Comparison of ENCODE assay signal across 1 cellular context in the genomic region with DNA sequence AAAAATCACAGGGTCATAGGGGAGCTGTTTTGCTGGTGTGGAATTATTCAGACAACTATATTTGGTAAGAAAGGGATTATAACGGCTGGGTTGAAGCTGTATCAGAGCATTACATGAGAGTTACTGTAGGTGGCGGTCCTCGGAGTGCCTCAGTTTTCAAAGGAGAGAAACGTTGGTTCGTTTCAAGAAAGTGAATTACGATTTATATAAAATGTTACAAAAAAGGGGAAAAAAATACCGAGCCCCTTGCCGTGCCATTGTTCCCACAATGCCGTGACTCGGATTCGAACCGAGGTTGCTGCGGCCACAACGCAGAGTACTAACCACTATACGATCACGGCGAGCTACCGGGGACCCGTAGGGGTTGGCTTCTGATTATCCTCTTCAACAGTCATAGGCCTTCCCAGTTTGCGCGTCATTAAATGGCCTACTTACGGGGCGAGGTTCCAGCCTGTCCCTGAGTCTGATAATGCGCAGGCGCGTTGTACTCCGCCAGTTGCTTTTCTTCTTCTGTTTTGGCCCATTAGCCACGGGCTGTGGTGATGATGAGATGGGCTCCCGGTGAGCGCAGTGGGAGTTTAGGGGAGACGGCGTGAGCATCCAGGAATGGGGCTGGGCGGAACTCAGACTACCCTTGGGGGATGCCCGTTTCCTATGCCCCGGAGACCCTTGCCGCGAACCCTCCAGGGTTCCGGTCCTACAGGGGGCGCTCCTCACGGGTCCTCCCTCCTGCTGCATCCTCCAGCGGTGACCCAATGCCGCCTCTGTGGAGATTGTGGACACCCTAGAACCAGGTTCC.
TF ChIP-seq lines count a peak whose summit lies in the region.

No MANE protein-coding gene starts in this region.

TF ChIP-seq in HEK293, 187 proteins besides CTCF, POLR2A, EP300 and RAD21 (continued from another document):
- TF ChIP-seq, protein P1, sequence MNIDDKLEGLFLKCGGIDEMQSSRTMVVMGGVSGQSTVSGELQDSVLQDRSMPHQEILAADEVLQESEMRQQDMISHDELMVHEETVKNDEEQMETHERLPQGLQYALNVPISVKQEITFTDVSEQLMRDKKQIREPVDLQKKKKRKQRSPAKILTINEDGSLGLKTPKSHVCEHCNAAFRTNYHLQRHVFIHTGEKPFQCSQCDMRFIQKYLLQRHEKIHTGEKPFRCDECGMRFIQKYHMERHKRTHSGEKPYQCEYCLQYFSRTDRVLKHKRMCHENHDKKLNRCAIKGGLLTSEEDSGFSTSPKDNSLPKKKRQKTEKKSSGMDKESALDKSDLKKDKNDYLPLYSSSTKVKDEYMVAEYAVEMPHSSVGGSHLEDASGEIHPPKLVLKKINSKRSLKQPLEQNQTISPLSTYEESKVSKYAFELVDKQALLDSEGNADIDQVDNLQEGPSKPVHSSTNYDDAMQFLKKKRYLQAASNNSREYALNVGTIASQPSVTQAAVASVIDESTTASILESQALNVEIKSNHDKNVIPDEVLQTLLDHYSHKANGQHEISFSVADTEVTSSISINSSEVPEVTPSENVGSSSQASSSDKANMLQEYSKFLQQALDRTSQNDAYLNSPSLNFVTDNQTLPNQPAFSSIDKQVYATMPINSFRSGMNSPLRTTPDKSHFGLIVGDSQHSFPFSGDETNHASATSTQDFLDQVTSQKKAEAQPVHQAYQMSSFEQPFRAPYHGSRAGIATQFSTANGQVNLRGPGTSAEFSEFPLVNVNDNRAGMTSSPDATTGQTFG (tag by site-specific recombination; IDR thresholded peaks at IDR 0.05; ENCODE audit: borderline replicate concordance): no peak; the same call in 1 of the 2 replicates
- TF ChIP-seq KLF16 (tag by site-specific recombination; IDR thresholded peaks at IDR 0.05): peak; percentile 32; the same call in 1 of the 2 replicates
- peak; percentile 89 for TF ChIP-seq ZSCAN30 (tag by site-specific recombination; IDR thresholded peaks at IDR 0.05)
- TF ChIP-seq, protein P2, sequence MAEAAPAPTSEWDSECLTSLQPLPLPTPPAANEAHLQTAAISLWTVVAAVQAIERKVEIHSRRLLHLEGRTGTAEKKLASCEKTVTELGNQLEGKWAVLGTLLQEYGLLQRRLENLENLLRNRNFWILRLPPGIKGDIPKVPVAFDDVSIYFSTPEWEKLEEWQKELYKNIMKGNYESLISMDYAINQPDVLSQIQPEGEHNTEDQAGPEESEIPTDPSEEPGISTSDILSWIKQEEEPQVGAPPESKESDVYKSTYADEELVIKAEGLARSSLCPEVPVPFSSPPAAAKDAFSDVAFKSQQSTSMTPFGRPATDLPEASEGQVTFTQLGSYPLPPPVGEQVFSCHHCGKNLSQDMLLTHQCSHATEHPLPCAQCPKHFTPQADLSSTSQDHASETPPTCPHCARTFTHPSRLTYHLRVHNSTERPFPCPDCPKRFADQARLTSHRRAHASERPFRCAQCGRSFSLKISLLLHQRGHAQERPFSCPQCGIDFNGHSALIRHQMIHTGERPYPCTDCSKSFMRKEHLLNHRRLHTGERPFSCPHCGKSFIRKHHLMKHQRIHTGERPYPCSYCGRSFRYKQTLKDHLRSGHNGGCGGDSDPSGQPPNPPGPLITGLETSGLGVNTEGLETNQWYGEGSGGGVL (tag by site-specific recombination; IDR thresholded peaks at IDR 0.05): no peak; the same call in 1 of the 2 replicates
